In the genomic region with DNA sequence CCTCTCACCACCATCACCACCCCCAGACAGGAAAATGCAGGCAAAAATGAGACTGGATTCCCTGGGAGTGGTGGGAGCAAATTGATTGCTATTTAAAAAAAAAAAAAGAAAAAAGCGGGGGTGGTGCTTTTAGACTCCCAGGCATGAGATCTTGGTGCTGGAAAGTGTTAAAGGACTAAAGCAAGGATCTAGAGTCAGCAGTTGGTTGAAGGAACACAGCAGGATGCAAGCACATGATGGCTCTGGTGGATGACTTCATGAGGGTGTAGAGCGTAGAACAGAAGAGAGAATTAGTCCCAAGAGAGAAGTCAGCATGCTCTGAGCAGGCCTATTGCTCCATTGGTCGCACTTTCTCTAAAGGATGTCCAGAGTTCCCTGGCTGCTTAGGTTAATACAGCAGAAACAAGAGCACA, we compare ENCODE assay signal across 17 cellular contexts.
A peak's percentile ranks its signal among the peaks of the same experiment; 100 is the strongest.
DNase-seq lines count a peak whose midpoint lies in the region; ATAC-seq and TF ChIP-seq lines count a peak whose summit lies in the region.
"Had no signal": no experiment of that assay in that cellular context is flagged by ENCODE, and none has a peak within 500 bp of the region (broad histone marks: within the 10 kb centered on the region; RNA-seq: fewer than 3 reads in every experiment).

No MANE protein-coding gene starts in this region.

- no peak for TF ChIP-seq EP300 in suprapubic skin (IDR thresholded peaks at IDR 0.05)

- H4K20me1 ChIP-seq in hepatocyte (ENCODE audit: insufficient read depth, poor library complexity, severe bottlenecking): no peaks in the 10 kb centered on the region

- no peak overlapping the region for H3K4me3 Mint-ChIP-seq in activated CD4-positive, alpha-beta T cell treated with anti-CD3 and anti-CD28 coated beads, Interleukin-2, amount 10 ng/mL, durations not matched to agents 24 days and 14 days
- H3K4me3 Mint-ChIP-seq: activated CD4-positive, alpha-beta T cell treated with anti-CD3 and anti-CD28 coated beads, Interleukin-2, amount 10 ng/mL, durations not matched to agents 7 days and 5 days; activated naive CD8-positive, alpha-beta T cell treated with anti-CD3 and anti-CD28 coated beads, Interleukin-2, amount 10 ng/mL, durations not matched to agents 7 days and 5 days; activated T-cell treated with anti-CD3 and anti-CD28 coated beads, Interleukin-2, amount 50 U/mL, for 24 hours; central memory CD8-positive, alpha-beta T cell had no signal

- H3K27ac ChIP-seq in heart left ventricle (peak overlapping the region in 1 of 12 donors; percentile 21), right atrium auricular region (peak overlapping the region in 1 of 2 donors; percentile 29), hepatocyte (peak overlapping the region; percentile 75), suprapubic skin (peak overlapping the region; percentile 54)
- H3K27ac ChIP-seq: parathyroid adenoma, thoracic aorta had no signal

- no peak for TF ChIP-seq POLR2A in heart left ventricle (IDR thresholded peaks at IDR 0.05)
- TF ChIP-seq POLR2A in suprapubic skin (IDR thresholded peaks at IDR 0.05): no peak

- TF ChIP-seq CTCF in heart left ventricle (IDR thresholded peaks at IDR 0.05): no peak
- no peak for TF ChIP-seq CTCF in right atrium auricular region (IDR thresholded peaks at IDR 0.05)
- no peak for TF ChIP-seq CTCF in cardiac fibroblast (IDR thresholded peaks at IDR 0.05; ENCODE audit: low read depth, low read length)
- TF ChIP-seq CTCF in hepatocyte (IDR thresholded peaks at IDR 0.05; ENCODE audit: poor library complexity): no peak
- TF ChIP-seq CTCF in suprapubic skin (IDR thresholded peaks at IDR 0.05): no peak

- H3K4me1 ChIP-seq in heart left ventricle (peaks cover 0 to 4% (median 0%) of the 10 kb centered on the region in 12 donors), right atrium auricular region (no peaks in the 10 kb centered on the region), hepatocyte (ENCODE audit: insufficient read depth) (no peaks in the 10 kb centered on the region), suprapubic skin (no peaks in the 10 kb centered on the region)
- H3K4me1 ChIP-seq: parathyroid adenoma had no signal

- 59 to 81% (median 64%) methylated on average over 3 of the region's 3 CpGs for WGBS in heart left ventricle, 4 donors
- WGBS in hepatocyte (ENCODE audit: low lambda C conversion rate, missing lambda C conversion rate): 85% methylated on average over 3 of the region's 3 CpGs
- WGBS in suprapubic skin: 73% methylated on average over 3 of the region's 3 CpGs

- H3K36me3 ChIP-seq in heart left ventricle: no peaks in the 10 kb centered on the region
- no peaks in the 10 kb centered on the region for H3K36me3 ChIP-seq in right atrium auricular region
- no peaks in the 10 kb centered on the region for H3K36me3 ChIP-seq in hepatocyte (replicated peaks; ENCODE audit: insufficient read depth, low read depth)
- no peaks in the 10 kb centered on the region for H3K36me3 ChIP-seq in suprapubic skin
- H3K36me3 ChIP-seq: thoracic aorta had no signal

- H2AFZ ChIP-seq in hepatocyte: peak overlapping the region; percentile 43
- H2AFZ ChIP-seq: parathyroid adenoma had no signal

- H3K79me2 ChIP-seq in hepatocyte: no peaks in the 10 kb centered on the region
- H3K79me2 ChIP-seq: parathyroid adenoma had no signal

- H3K27me3 Mint-ChIP-seq in activated CD4-positive, alpha-beta T cell treated with anti-CD3 and anti-CD28 coated beads, Interleukin-2, amount 10 ng/mL, durations not matched to agents 24 days and 14 days: peaks cover 2% of the 10 kb centered on the region
- H3K27me3 Mint-ChIP-seq: activated naive CD8-positive, alpha-beta T cell treated with anti-CD3 and anti-CD28 coated beads, Interleukin-2, amount 10 ng/mL, durations not matched to agents 7 days and 5 days had no signal

- no peaks in the 10 kb centered on the region for H3K9me3 ChIP-seq in heart left ventricle
- H3K9me3 ChIP-seq in right atrium auricular region: no peaks in the 10 kb centered on the region
- no peaks in the 10 kb centered on the region for H3K9me3 ChIP-seq in hepatocyte (ENCODE audit: low read depth)
- H3K9me3 ChIP-seq in suprapubic skin: no peaks in the 10 kb centered on the region
- H3K9me3 ChIP-seq: thoracic aorta had no signal

- no peak overlapping the region for H3K4me3 ChIP-seq in heart left ventricle
- no peak overlapping the region for H3K4me3 ChIP-seq in right atrium auricular region
- H3K4me3 ChIP-seq in cardiac fibroblast (replicated peaks in 1 of 2; ENCODE audit: low read depth in 2 of 2, low read length in 2 of 2): no peak overlapping the region
- no peak overlapping the region for H3K4me3 ChIP-seq in hepatocyte
- no peak overlapping the region for H3K4me3 ChIP-seq in suprapubic skin
- H3K4me3 ChIP-seq: thoracic aorta had no signal

- DNase-seq in heart left ventricle: peak in 3 of 5 donors; percentile 12 to 36 (median 28)
- no peak for DNase-seq in right atrium auricular region (ENCODE audit: low spot score)
- peak; percentile 62 to 94 for DNase-seq in cardiac fibroblast (ENCODE audit: low read depth in 2 of 2)
- no peak for DNase-seq in hepatocyte (ENCODE audit: low spot score)
- peak in 1 of 2 donors; percentile 71 for DNase-seq in suprapubic skin (ENCODE audit: low spot score in 2 of 2)
- no peak for DNase-seq in stimulated activated CD4-positive, alpha-beta T cell treated with anti-CD3 and anti-CD28 coated beads, Interleukin-12 subunit alpha, Interleukin-12 subunit beta, amount 100 ng/mL, for 4 hours
- no peak for DNase-seq in activated CD4-positive, alpha-beta T cell treated with anti-CD3 and anti-CD28 coated beads, Interleukin-2, amount 10 ng/mL, durations not matched to agents 24 days and 14 days
- DNase-seq: activated CD4-positive, alpha-beta T cell treated with anti-CD3 and anti-CD28 coated beads, Interleukin-2, amount 10 ng/mL, durations not matched to agents 7 days and 5 days; activated naive CD8-positive, alpha-beta T cell treated with anti-CD3 and anti-CD28 coated beads, Interleukin-2, amount 10 ng/mL, durations not matched to agents 7 days and 5 days; activated T-cell treated with anti-CD3 and anti-CD28 coated beads, Interleukin-2, amount 50 U/mL, for 24 hours; GDM1; hippocampal formation; NCI-H82 had no signal

- H3K9me3 Mint-ChIP-seq in activated CD4-positive, alpha-beta T cell treated with anti-CD3 and anti-CD28 coated beads, Interleukin-2, amount 10 ng/mL, durations not matched to agents 24 days and 14 days: no peaks in the 10 kb centered on the region
- H3K9me3 Mint-ChIP-seq: activated T-cell treated with anti-CD3 and anti-CD28 coated beads, Interleukin-2, amount 50 U/mL, for 24 hours had no signal

- H3K27ac Mint-ChIP-seq in activated CD4-positive, alpha-beta T cell treated with anti-CD3 and anti-CD28 coated beads, Interleukin-2, amount 10 ng/mL, durations not matched to agents 24 days and 14 days: no peak overlapping the region
- H3K27ac Mint-ChIP-seq: activated CD4-positive, alpha-beta T cell treated with anti-CD3 and anti-CD28 coated beads, Interleukin-2, amount 10 ng/mL, durations not matched to agents 7 days and 5 days; activated naive CD8-positive, alpha-beta T cell treated with anti-CD3 and anti-CD28 coated beads, Interleukin-2, amount 10 ng/mL, durations not matched to agents 7 days and 5 days; activated T-cell treated with anti-CD3 and anti-CD28 coated beads, Interleukin-2, amount 50 U/mL, for 24 hours had no signal

- no peaks in the 10 kb centered on the region for H3K4me1 Mint-ChIP-seq in activated CD4-positive, alpha-beta T cell treated with anti-CD3 and anti-CD28 coated beads, Interleukin-2, amount 10 ng/mL, durations not matched to agents 24 days and 14 days
- H3K4me1 Mint-ChIP-seq: activated CD4-positive, alpha-beta T cell treated with anti-CD3 and anti-CD28 coated beads, Interleukin-2, amount 10 ng/mL, durations not matched to agents 7 days and 5 days; activated naive CD8-positive, alpha-beta T cell treated with anti-CD3 and anti-CD28 coated beads, Interleukin-2, amount 10 ng/mL, durations not matched to agents 7 days and 5 days; central memory CD8-positive, alpha-beta T cell had no signal

- ATAC-seq in heart left ventricle: peak; percentile 70 to 97 (median 94)
- ATAC-seq in GM21529 (IDR thresholded peaks at IDR 0.05; ENCODE audit: unreplicated experiment): no peak

- no peaks in the 10 kb centered on the region for H3K27me3 ChIP-seq in heart left ventricle
- no peaks in the 10 kb centered on the region for H3K27me3 ChIP-seq in right atrium auricular region
- H3K27me3 ChIP-seq in hepatocyte: no peaks in the 10 kb centered on the region
- H3K27me3 ChIP-seq in suprapubic skin: no peaks in the 10 kb centered on the region

- peak overlapping the region; percentile 9 for H3K4me2 ChIP-seq in hepatocyte

- H3K9me2 ChIP-seq in hepatocyte (replicated peaks; ENCODE audit: insufficient read depth): no peaks in the 10 kb centered on the region

- intact Hi-C loops in heart left ventricle (cut with DNase I): no loop called here
- intact Hi-C loops in activated CD4-positive, alpha-beta T cell treated with anti-CD3 and anti-CD28 coated beads, Interleukin-2, amount 10 ng/mL, durations not matched to agents 24 days and 14 days (cut with micrococcal nuclease): no loop called here

- no peaks in the 10 kb centered on the region for H3K36me3 Mint-ChIP-seq in activated CD4-positive, alpha-beta T cell treated with anti-CD3 and anti-CD28 coated beads, Interleukin-2, amount 10 ng/mL, durations not matched to agents 24 days and 14 days (ENCODE audit: low read depth)
- H3K36me3 Mint-ChIP-seq: activated naive CD8-positive, alpha-beta T cell treated with anti-CD3 and anti-CD28 coated beads, Interleukin-2, amount 10 ng/mL, durations not matched to agents 7 days and 5 days had no signal

Comparison
In these comparisons a context has a peak if more than half of its experiments do, and no peak if none do; other contexts are left out.
1. DNase-seq: peak in heart left ventricle (3 of 5) and cardiac fibroblast (2 of 2); none in right atrium auricular region (single experiment), hepatocyte (single experiment), stimulated activated CD4-positive, alpha-beta T cell treated with anti-CD3 and anti-CD28 coated beads, Interleukin-12 subunit alpha, Interleukin-12 subunit beta, amount 100 ng/mL, for 4 hours (single experiment) and activated CD4-positive, alpha-beta T cell treated with anti-CD3 and anti-CD28 coated beads, Interleukin-2, amount 10 ng/mL, durations not matched to agents 24 days and 14 days (single experiment).